Comparison of ENCODE assay signal across 26 cellular contexts in genomic region chr1:173888749-173889148, GRCh38. TPM values are rescaled to one million over a fixed set of nuclear protein-coding genes. Genes with fewer than 3 reads are reported as not detected.
DNase-seq lines count a peak whose midpoint lies in the region; ATAC-seq, FAIRE-seq and TF ChIP-seq lines count a peak whose summit lies in the region.
"Had no signal": no experiment of that assay in that cellular context is flagged by ENCODE, and none has a peak within 500 bp of the region (broad histone marks: within the 10 kb centered on the region; RNA-seq: fewer than 3 reads in every experiment).

No MANE protein-coding gene starts in this region.

- no peaks in the 10 kb centered on the region for H3K27me3 Mint-ChIP-seq in activated T-cell treated with anti-CD3 and anti-CD28 coated beads, Interleukin-2, amount 50 U/mL, for 4 hours (ENCODE audit: low read depth)
- H3K27me3 Mint-ChIP-seq: CD4-positive, alpha-beta memory T cell; IgD-negative memory B cell had no signal

- no peaks in the 10 kb centered on the region for H3K27me3 ChIP-seq in H7 (ENCODE audit: control insufficient read depth, insufficient read depth, low read length)
- H3K27me3 ChIP-seq in HUES64 (ENCODE audit: insufficient read depth, low read length), result no peaks in the 10 kb centered on the region
- H3K27me3 ChIP-seq in iPS-18a (ENCODE audit: control insufficient read depth, insufficient read depth, low read length), result no peaks in the 10 kb centered on the region
- H3K27me3 ChIP-seq: BLaER1 had no signal

- DNase-seq in D721Med (ENCODE audit: insufficient read length, low spot score) (no peak), H7 (peak; percentile 11), ecto neural progenitor cell (ENCODE audit: low spot score) (no peak)
- DNase-seq in activated T-cell treated with anti-CD3 and anti-CD28 coated beads, Interleukin-2, amount 50 U/mL, for 1 hour, result no peak
- no peak for DNase-seq in activated T-cell treated with anti-CD3 and anti-CD28 coated beads, Interleukin-2, amount 50 U/mL, for 4 hours
- DNase-seq: 8988T; Calu3; CD4-positive, alpha-beta memory T cell; DMS 273 treated with DMSO at 0.1 percent for 48 hours; DMS53; DND-41; EL; KBM-7 had no signal

- no peak for ATAC-seq in GM18520 (IDR thresholded peaks at IDR 0.05; ENCODE audit: unreplicated experiment)
- ATAC-seq in activated T-cell treated with anti-CD3 and anti-CD28 coated beads, Interleukin-2, amount 50 U/mL, for 4 hours, result no peak
- ATAC-seq: GM12878, HepG2 had no signal

- no peak overlapping the region for H3K4me3 ChIP-seq in H7 (ENCODE audit: insufficient read depth, low read depth, low read length)
- H3K4me3 ChIP-seq in HUES64 (ENCODE audit: low read length), result no peak overlapping the region
- peak overlapping the region; percentile 10 for H3K4me3 ChIP-seq in iPS-18a (ENCODE audit: low read length)
- H3K4me3 ChIP-seq: BLaER1, GM12878, HAP-1 had no signal

- H3K9ac ChIP-seq in HUES64 (ENCODE audit: low read depth, low read length), result no peak overlapping the region
- H3K9ac ChIP-seq in iPS-18a (ENCODE audit: low read length), result no peak overlapping the region
- H3K9ac ChIP-seq: BLaER1 had no signal

- H3K27ac ChIP-seq in HUES64 (ENCODE audit: low read depth, low read length) (peak overlapping the region; percentile 53; the same call in 1 of the 2 replicates), iPS-18a (ENCODE audit: low read length) (peak overlapping the region; percentile 24)
- H3K27ac ChIP-seq: BLaER1 had no signal

- H3K4me3 Mint-ChIP-seq in activated T-cell treated with anti-CD3 and anti-CD28 coated beads, Interleukin-2, amount 50 U/mL, for 4 hours, result no peak overlapping the region
- H3K4me3 Mint-ChIP-seq: CD14-positive monocyte; CD4-positive, alpha-beta memory T cell; IgD-negative memory B cell had no signal

- peak; percentile 25 for FAIRE-seq in D721Med (lab: Jason Lieb, UNC)
- FAIRE-seq: GM12878, GM19239, HepG2 had no signal

- no peaks in the 10 kb centered on the region; the same call in 1 of the 2 replicates for H3K36me3 ChIP-seq in H7 (replicated peaks; ENCODE audit: control insufficient read depth, insufficient read depth, low read length)
- H3K36me3 ChIP-seq in HUES64 (ENCODE audit: insufficient read depth, low read length), result peaks cover 25% of the 10 kb centered on the region
- H3K36me3 ChIP-seq in iPS-18a (ENCODE audit: control insufficient read depth, low read depth, low read length), result peaks cover 10% of the 10 kb centered on the region

- H3K9me3 ChIP-seq in HUES64 (ENCODE audit: insufficient read depth, low read depth, low read length) (no peaks in the 10 kb centered on the region), iPS-18a (ENCODE audit: control insufficient read depth, low read depth, low read length) (no peaks in the 10 kb centered on the region)
- H3K9me3 ChIP-seq: BLaER1, HAP-1 had no signal

- no peak for TF ChIP-seq CTCF in D721Med (IDR thresholded peaks at IDR 0.05; ENCODE audit: insufficient read depth, missing control alignments)

- H3K4me1 ChIP-seq in HUES64 (ENCODE audit: insufficient read depth, low read length) (peaks cover 27% of the 10 kb centered on the region), iPS-18a (ENCODE audit: control insufficient read depth, low read depth, low read length) (peaks cover 32% of the 10 kb centered on the region)
- H3K4me1 ChIP-seq: BLaER1 had no signal

- no peaks in the 10 kb centered on the region for H3K9me3 Mint-ChIP-seq in activated T-cell treated with anti-CD3 and anti-CD28 coated beads, Interleukin-2, amount 50 U/mL, for 4 hours
- H3K9me3 Mint-ChIP-seq: CD14-positive monocyte; CD4-positive, alpha-beta memory T cell; IgD-negative memory B cell had no signal

- H3K36me3 Mint-ChIP-seq in activated T-cell treated with anti-CD3 and anti-CD28 coated beads, Interleukin-2, amount 50 U/mL, for 4 hours (ENCODE audit: insufficient read depth), result peaks cover 44% of the 10 kb centered on the region

- H3K4me1 Mint-ChIP-seq in activated T-cell treated with anti-CD3 and anti-CD28 coated beads, Interleukin-2, amount 50 U/mL, for 4 hours (ENCODE audit: low read depth), result peaks cover 34% of the 10 kb centered on the region

RNA-seq across cellular contexts. Expression of gene ZBTB37, which starts 20.6 kb away (rescaled TPM):
- total RNA-seq in H7 (2014; rRNA removed; shearing (Covaris generic)), result 6.1 and 10.2 TPM in 2 replicates
- polyA plus RNA-seq in HUES64 (2013, experiment 1 of 2), result 3.1 TPM
- polyA plus RNA-seq in HUES64 (2013, experiment 2 of 2), result 3.4 TPM
- total RNA-seq in activated T-cell treated with anti-CD3 and anti-CD28 coated beads, Interleukin-2, amount 50 U/mL, for 4 hours, result 1 to 10 TPM; 5.8 to 8.1 (median 7.7) TPM

RNA-seq across cellular contexts. Expression of gene GAS5, which starts 21.0 kb away (rescaled TPM):
- total RNA-seq in H7 (2014; rRNA removed; shearing (Covaris generic)), result 937 and 1,209 TPM in 2 replicates
- 414 TPM for polyA plus RNA-seq in HUES64 (2013, experiment 1 of 2)
- 495 TPM for polyA plus RNA-seq in HUES64 (2013, experiment 2 of 2)
- 100 to 1,000 TPM; 836 to 968 (median 925) TPM for total RNA-seq in activated T-cell treated with anti-CD3 and anti-CD28 coated beads, Interleukin-2, amount 50 U/mL, for 4 hours

RNA-seq across cellular contexts. Expression of gene SERPINC1, which starts 28.4 kb away (rescaled TPM):
- total RNA-seq in H7 (2014; rRNA removed; shearing (Covaris generic)), result 1.7 TPM in 1 of 2 replicates, not detected in the other
- not detected for polyA plus RNA-seq in HUES64 (2013, experiment 1 of 2)
- 0.19 TPM for polyA plus RNA-seq in HUES64 (2013, experiment 2 of 2)
- total RNA-seq in activated T-cell treated with anti-CD3 and anti-CD28 coated beads, Interleukin-2, amount 50 U/mL, for 4 hours, result under 1 TPM; 0.34 to 0.96 (median 0.52) TPM
- total RNA-seq: A673; CD4-positive, alpha-beta memory T cell; G401; HT-29 had no signal
- polyA plus RNA-seq: CD14-positive monocyte; CD4-positive, alpha-beta memory T cell; IgD-negative memory B cell had no signal
